ENCODE assay signal across 1 cellular context in the genomic region with DNA sequence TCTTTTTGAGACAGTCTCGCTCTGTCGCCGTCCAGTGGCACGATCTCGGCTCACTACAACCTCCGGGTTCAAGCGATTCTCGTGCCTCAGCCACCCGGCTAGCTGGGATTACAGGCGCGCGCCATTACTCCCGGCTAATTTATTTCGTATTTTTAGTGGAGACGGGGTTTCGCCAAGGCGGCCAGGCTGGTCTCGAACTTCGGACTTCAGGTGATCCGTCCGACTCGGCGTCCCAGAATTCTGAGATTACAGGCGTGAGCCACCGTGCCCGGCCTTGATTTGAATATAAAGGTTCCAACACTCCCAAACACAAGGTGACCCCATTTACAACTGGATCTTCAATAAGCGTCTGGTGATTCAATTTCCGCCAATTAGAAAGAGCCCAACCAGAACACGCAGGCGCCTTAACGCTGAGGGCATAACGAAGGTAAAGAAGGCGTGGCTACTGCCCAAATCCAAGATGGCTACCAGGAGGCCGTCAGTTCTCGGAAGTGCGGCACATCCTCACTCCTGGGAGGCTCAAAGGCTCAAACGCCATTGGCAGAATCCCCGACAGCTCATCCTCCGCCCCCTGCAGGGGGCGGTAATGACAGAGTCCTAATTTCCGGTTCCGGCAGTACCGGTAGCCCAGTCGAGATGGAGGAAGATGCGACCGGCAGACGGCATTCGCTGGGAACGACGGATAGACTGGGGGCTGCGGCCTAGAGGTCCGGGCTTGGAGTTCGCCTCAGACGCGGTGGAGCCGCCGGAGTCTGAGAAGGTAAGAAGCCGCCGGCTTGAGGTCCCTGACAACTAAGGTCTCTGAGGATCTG.
TF ChIP-seq lines count a peak whose summit lies in the region.

A gene with protein sequence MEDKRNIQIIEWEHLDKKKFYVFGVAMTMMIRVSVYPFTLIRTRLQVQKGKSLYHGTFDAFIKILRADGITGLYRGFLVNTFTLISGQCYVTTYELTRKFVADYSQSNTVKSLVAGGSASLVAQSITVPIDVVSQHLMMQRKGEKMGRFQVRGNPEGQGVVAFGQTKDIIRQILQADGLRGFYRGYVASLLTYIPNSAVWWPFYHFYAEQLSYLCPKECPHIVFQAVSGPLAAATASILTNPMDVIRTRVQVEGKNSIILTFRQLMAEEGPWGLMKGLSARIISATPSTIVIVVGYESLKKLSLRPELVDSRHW (plus strand): TSS at position 617 of the 812 bp plus-strand sequence. CDS start 5,744 bp downstream, outside the sequence.

TF ChIP-seq in K562, 482 proteins besides CTCF, POLR2A, EP300 and RAD21 (continued from another document and continues in another):
- TF ChIP-seq SMAD1 (IDR thresholded peaks at IDR 0.05; ENCODE audit: low read depth, low read length, partially characterized antibody) (no peak), ATF7 (IDR thresholded peaks at IDR 0.05) (peak; percentile 91), ZNF12 (CRISPR knock-in tag; IDR thresholded peaks at IDR 0.05) (0 out of 2 replicates have a peak, but pooled peaks have one; percentile 8), ATF1 (CRISPR knock-in tag; IDR thresholded peaks at IDR 0.05) (no peak), ATF1 (tag; IDR thresholded peaks at IDR 0.05) (peak; percentile 91), CBFA2T3 (IDR thresholded peaks at IDR 0.05) (no peak), SMARCA5 (IDR thresholded peaks at IDR 0.05) (no peak), ARNT (IDR thresholded peaks at IDR 0.05) (no peak), TRIM24 (IDR thresholded peaks at IDR 0.05) (no peak), SRSF1 (IDR thresholded peaks at IDR 0.05; ENCODE audit: low read depth, low read length) (no peak), THRAP3 (IDR thresholded peaks at IDR 0.05; ENCODE audit: borderline replicate concordance) (no peak), CHD1 (IDR thresholded peaks at IDR 0.05; ENCODE audit: low read length) (peak; percentile 40), EGR1 (conservative IDR thresholded peaks at IDR 0.05) (peak; percentile 67; the same call in 1 of the 2 replicates), ZNF175 (CRISPR knock-in tag; IDR thresholded peaks at IDR 0.05; ENCODE audit: low read depth) (no peak), ILF3 (IDR thresholded peaks at IDR 0.05; ENCODE audit: borderline replicate concordance) (no peak), NCOR1 (IDR thresholded peaks at IDR 0.05) (no peak), MCM7 (IDR thresholded peaks at IDR 0.05) (no peak), FOS (IDR thresholded peaks at IDR 0.05; ENCODE audit: extremely low read depth, insufficient read length) (no peak), ZNF232 (CRISPR knock-in tag; IDR thresholded peaks at IDR 0.05) (no peak), NUFIP1 (IDR thresholded peaks at IDR 0.05; ENCODE audit: partially characterized antibody) (no peak), ZNF121 (CRISPR knock-in tag; conservative IDR thresholded peaks at IDR 0.05) (no peak), PTRF (tag; IDR thresholded peaks at IDR 0.05) (no peak), KLF16 (IDR thresholded peaks at IDR 0.05) (no peak), ZNF785 (CRISPR knock-in tag; IDR thresholded peaks at IDR 0.05) (no peak), SAFB2 (IDR thresholded peaks at IDR 0.05; ENCODE audit: borderline replicate concordance, low read depth, low read length, severe bottlenecking) (no peak), ARHGAP35 (IDR thresholded peaks at IDR 0.05; ENCODE audit: partially characterized antibody) (no peak), ZNF124 (CRISPR knock-in tag; IDR thresholded peaks at IDR 0.05) (no peak), GABPA (tag; conservative IDR thresholded peaks at IDR 0.05; ENCODE audit: low read depth) (peak; percentile 97), POLR2AphosphoS2 (IDR thresholded peaks at IDR 0.05; ENCODE audit: low read length) (no peak), CBX8 (IDR thresholded peaks at IDR 0.05; ENCODE audit: borderline replicate concordance, extremely low read depth, low read depth, low read length, poor library complexity, severe bottlenecking) (no peak), MED1 (CRISPR knock-in tag; IDR thresholded peaks at IDR 0.05; ENCODE audit: borderline replicate concordance) (no peak), ELF4 (CRISPR knock-in tag; IDR thresholded peaks at IDR 0.05) (no peak), RBBP5 (IDR thresholded peaks at IDR 0.05; ENCODE audit: borderline replicate concordance, insufficient read depth, low read length, poor library complexity, severe bottlenecking) (peak; percentile 39), IRF2 (CRISPR knock-in tag; IDR thresholded peaks at IDR 0.05) (no peak), SUPT5H (IDR thresholded peaks at IDR 0.05) (peak; percentile 84), FOXK1 (CRISPR knock-in tag; IDR thresholded peaks at IDR 0.05; ENCODE audit: borderline replicate concordance) (no peak), ZFP1 (CRISPR knock-in tag; IDR thresholded peaks at IDR 0.05) (no peak), C11orf30 (IDR thresholded peaks at IDR 0.05; ENCODE audit: low read depth) (peak; percentile 95), BACH1 (tag; IDR thresholded peaks at IDR 0.05) (no peak), HIVEP1 (CRISPR knock-in tag; IDR thresholded peaks at IDR 0.05) (no peak), FOXP1 (CRISPR knock-in tag; IDR thresholded peaks at IDR 0.05) (no peak), RBM15 (IDR thresholded peaks at IDR 0.05; ENCODE audit: insufficient read depth, low read length) (no peak), POLR2B (IDR thresholded peaks at IDR 0.05; ENCODE audit: low read depth, partially characterized antibody) (peak; percentile 83), ZNF79 (CRISPR knock-in tag; IDR thresholded peaks at IDR 0.05; ENCODE audit: low read depth) (no peak)
- TF ChIP-seq, protein P1, sequence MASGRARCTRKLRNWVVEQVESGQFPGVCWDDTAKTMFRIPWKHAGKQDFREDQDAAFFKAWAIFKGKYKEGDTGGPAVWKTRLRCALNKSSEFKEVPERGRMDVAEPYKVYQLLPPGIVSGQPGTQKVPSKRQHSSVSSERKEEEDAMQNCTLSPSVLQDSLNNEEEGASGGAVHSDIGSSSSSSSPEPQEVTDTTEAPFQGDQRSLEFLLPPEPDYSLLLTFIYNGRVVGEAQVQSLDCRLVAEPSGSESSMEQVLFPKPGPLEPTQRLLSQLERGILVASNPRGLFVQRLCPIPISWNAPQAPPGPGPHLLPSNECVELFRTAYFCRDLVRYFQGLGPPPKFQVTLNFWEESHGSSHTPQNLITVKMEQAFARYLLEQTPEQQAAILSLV (tag; IDR thresholded peaks at IDR 0.05), result no peak
- TF ChIP-seq, protein P2, sequence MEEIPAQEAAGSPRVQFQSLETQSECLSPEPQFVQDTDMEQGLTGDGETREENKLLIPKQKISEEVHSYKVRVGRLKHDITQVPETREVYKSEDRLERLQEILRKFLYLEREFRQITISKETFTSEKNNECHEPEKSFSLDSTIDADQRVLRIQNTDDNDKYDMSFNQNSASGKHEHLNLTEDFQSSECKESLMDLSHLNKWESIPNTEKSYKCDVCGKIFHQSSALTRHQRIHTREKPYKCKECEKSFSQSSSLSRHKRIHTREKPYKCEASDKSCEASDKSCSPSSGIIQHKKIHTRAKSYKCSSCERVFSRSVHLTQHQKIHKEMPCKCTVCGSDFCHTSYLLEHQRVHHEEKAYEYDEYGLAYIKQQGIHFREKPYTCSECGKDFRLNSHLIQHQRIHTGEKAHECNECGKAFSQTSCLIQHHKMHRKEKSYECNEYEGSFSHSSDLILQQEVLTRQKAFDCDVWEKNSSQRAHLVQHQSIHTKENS (CRISPR knock-in tag; IDR thresholded peaks at IDR 0.05), result no peak
- TF ChIP-seq, protein P3, sequence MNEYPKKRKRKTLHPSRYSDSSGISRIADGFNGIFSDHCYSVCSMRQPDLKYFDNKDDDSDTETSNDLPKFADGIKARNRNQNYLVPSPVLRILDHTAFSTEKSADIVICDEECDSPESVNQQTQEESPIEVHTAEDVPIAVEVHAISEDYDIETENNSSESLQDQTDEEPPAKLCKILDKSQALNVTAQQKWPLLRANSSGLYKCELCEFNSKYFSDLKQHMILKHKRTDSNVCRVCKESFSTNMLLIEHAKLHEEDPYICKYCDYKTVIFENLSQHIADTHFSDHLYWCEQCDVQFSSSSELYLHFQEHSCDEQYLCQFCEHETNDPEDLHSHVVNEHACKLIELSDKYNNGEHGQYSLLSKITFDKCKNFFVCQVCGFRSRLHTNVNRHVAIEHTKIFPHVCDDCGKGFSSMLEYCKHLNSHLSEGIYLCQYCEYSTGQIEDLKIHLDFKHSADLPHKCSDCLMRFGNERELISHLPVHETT (CRISPR knock-in tag; conservative IDR thresholded peaks at IDR 0.05 in 1 of 2, IDR thresholded peaks at IDR 0.05 in 1 of 2), result peak in 1 of 2 experiments; percentile 24; a peak in 2 of 4 replicates
- TF ChIP-seq, protein P4, sequence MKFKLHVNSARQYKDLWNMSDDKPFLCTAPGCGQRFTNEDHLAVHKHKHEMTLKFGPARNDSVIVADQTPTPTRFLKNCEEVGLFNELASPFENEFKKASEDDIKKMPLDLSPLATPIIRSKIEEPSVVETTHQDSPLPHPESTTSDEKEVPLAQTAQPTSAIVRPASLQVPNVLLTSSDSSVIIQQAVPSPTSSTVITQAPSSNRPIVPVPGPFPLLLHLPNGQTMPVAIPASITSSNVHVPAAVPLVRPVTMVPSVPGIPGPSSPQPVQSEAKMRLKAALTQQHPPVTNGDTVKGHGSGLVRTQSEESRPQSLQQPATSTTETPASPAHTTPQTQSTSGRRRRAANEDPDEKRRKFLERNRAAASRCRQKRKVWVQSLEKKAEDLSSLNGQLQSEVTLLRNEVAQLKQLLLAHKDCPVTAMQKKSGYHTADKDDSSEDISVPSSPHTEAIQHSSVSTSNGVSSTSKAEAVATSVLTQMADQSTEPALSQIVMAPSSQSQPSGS (CRISPR knock-in tag; IDR thresholded peaks at IDR 0.05), result no peak
- TF ChIP-seq, protein P5, sequence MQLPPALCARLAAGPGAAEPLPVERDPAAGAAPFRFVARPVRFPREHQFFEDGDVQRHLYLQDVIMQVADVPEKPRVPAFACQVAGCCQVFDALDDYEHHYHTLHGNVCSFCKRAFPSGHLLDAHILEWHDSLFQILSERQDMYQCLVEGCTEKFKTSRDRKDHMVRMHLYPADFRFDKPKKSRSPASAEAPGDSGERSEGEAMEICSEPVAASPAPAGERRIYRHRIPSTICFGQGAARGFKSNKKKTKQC (CRISPR knock-in tag; IDR thresholded peaks at IDR 0.05), result peak; percentile 25; the same call in 1 of the 2 replicates
- TF ChIP-seq, protein P6, sequence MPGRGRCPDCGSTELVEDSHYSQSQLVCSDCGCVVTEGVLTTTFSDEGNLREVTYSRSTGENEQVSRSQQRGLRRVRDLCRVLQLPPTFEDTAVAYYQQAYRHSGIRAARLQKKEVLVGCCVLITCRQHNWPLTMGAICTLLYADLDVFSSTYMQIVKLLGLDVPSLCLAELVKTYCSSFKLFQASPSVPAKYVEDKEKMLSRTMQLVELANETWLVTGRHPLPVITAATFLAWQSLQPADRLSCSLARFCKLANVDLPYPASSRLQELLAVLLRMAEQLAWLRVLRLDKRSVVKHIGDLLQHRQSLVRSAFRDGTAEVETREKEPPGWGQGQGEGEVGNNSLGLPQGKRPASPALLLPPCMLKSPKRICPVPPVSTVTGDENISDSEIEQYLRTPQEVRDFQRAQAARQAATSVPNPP (IDR thresholded peaks at IDR 0.05; ENCODE audit: borderline replicate concordance, insufficient read depth, insufficient read length), result no peak
- TF ChIP-seq, protein P7, sequence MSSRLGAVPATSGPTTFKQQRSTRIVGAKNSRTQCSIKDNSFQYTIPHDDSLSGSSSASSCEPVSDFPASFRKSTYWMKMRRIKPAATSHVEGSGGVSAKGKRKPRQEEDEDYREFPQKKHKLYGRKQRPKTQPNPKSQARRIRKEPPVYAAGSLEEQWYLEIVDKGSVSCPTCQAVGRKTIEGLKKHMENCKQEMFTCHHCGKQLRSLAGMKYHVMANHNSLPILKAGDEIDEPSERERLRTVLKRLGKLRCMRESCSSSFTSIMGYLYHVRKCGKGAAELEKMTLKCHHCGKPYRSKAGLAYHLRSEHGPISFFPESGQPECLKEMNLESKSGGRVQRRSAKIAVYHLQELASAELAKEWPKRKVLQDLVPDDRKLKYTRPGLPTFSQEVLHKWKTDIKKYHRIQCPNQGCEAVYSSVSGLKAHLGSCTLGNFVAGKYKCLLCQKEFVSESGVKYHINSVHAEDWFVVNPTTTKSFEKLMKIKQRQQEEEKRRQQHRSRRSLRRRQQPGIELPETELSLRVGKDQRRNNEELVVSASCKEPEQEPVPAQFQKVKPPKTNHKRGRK (tag; IDR thresholded peaks at IDR 0.05), result no peak
- TF ChIP-seq, protein P8, sequence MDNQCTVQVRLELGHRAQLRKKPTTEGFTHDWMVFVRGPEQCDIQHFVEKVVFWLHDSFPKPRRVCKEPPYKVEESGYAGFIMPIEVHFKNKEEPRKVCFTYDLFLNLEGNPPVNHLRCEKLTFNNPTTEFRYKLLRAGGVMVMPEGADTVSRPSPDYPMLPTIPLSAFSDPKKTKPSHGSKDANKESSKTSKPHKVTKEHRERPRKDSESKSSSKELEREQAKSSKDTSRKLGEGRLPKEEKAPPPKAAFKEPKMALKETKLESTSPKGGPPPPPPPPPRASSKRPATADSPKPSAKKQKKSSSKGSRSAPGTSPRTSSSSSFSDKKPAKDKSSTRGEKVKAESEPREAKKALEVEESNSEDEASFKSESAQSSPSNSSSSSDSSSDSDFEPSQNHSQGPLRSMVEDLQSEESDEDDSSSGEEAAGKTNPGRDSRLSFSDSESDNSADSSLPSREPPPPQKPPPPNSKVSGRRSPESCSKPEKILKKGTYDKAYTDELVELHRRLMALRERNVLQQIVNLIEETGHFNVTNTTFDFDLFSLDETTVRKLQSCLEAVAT (IDR thresholded peaks at IDR 0.05), result peak in 1 of 2 experiments; percentile 13; a peak in 1 of 4 replicates
- TF ChIP-seq, protein P9, sequence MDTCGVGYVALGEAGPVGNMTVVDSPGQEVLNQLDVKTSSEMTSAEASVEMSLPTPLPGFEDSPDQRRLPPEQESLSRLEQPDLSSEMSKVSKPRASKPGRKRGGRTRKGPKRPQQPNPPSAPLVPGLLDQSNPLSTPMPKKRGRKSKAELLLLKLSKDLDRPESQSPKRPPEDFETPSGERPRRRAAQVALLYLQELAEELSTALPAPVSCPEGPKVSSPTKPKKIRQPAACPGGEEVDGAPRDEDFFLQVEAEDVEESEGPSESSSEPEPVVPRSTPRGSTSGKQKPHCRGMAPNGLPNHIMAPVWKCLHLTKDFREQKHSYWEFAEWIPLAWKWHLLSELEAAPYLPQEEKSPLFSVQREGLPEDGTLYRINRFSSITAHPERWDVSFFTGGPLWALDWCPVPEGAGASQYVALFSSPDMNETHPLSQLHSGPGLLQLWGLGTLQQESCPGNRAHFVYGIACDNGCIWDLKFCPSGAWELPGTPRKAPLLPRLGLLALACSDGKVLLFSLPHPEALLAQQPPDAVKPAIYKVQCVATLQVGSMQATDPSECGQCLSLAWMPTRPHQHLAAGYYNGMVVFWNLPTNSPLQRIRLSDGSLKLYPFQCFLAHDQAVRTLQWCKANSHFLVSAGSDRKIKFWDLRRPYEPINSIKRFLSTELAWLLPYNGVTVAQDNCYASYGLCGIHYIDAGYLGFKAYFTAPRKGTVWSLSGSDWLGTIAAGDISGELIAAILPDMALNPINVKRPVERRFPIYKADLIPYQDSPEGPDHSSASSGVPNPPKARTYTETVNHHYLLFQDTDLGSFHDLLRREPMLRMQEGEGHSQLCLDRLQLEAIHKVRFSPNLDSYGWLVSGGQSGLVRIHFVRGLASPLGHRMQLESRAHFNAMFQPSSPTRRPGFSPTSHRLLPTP (IDR thresholded peaks at IDR 0.05; ENCODE audit: borderline replicate concordance, extremely low read depth, insufficient read length), result peak; percentile 51
